Comparison of ENCODE assay signal across 9 cellular contexts in genomic region chr9:127121628-127122175, GRCh38. TPM values are rescaled to one million over a fixed set of nuclear protein-coding genes. Genes with fewer than 3 reads are reported as not detected.
DNase-seq lines count a peak whose midpoint lies in the region; ATAC-seq, FAIRE-seq and TF ChIP-seq lines count a peak whose summit lies in the region.
"Had no signal": no experiment of that assay in that cellular context is flagged by ENCODE, and none has a peak within 500 bp of the region (broad histone marks: within the 10 kb centered on the region; RNA-seq: fewer than 3 reads in every experiment).

No MANE protein-coding gene starts in this region.

- TF ChIP-seq POLR2A in GM12892 (IDR thresholded peaks at IDR 0.05; ENCODE audit: low read depth, low read length), result no peak

- H3K27ac ChIP-seq in layer of hippocampus (ENCODE audit: low read depth, low read length) (peak overlapping the region; percentile 91), subcutaneous abdominal adipose tissue (ENCODE audit: low read depth, low read length) (peak overlapping the region; percentile 98)

- H3K4me3 ChIP-seq in choroid plexus epithelial cell (ENCODE audit: low read depth, low read length) (peak overlapping the region; percentile 58), subcutaneous abdominal adipose tissue (ENCODE audit: low read depth in 1 of 5, low read length in 5 of 5) (peak overlapping the region; percentile 90 to 99 (median 96))
- H3K4me3 ChIP-seq: K562 had no signal

- DNase-seq in HFFc6 (peak; percentile 25), choroid plexus epithelial cell (ENCODE audit: low read depth) (no peak), SIG-M5 treated with dmso at 0.1 percent for 504 hours (lab: John Stamatoyannopoulos, UW; ENCODE audit: unreplicated experiment) (no peak), Ammon's horn (ENCODE audit: low spot score) (no peak), GM12892 (ENCODE audit: insufficient read length) (no peak)

- H3K4me1 ChIP-seq in subcutaneous abdominal adipose tissue (ENCODE audit: control insufficient read depth in 5 of 5, insufficient read depth in 5 of 5, low read length in 5 of 5), result peaks cover 14 to 69% (median 59%) of the 10 kb centered on the region in 5 donors

- H3K9me3 ChIP-seq in subcutaneous abdominal adipose tissue (ENCODE audit: control insufficient read depth in 5 of 5, low read length in 5 of 5), result no peaks in the 10 kb centered on the region

- no peak for ATAC-seq in HG03280 (IDR thresholded peaks at IDR 0.05; ENCODE audit: unreplicated experiment)

- peaks cover 0 to 30% (median 23%) of the 10 kb centered on the region in 5 donors for H3K36me3 ChIP-seq in subcutaneous abdominal adipose tissue (ENCODE audit: control insufficient read depth in 5 of 5, insufficient read depth in 5 of 5, low read length in 5 of 5)

- H3K9me3 Mint-ChIP-seq in HFFc6, result no peaks in the 10 kb centered on the region

- H3K4me1 Mint-ChIP-seq in HFFc6 (ENCODE audit: low read depth), result peaks cover 45% of the 10 kb centered on the region

- peak overlapping the region; percentile 80 for H3K27ac Mint-ChIP-seq in HFFc6

- H3K27me3 ChIP-seq in layer of hippocampus (ENCODE audit: control insufficient read depth, insufficient read depth, low read length), result no peaks in the 10 kb centered on the region
- H3K27me3 ChIP-seq in subcutaneous abdominal adipose tissue (ENCODE audit: control insufficient read depth in 5 of 5, insufficient read depth in 4 of 5, low read length in 5 of 5), result no peaks in the 10 kb centered on the region

- H3K36me3 Mint-ChIP-seq in HFFc6 (ENCODE audit: low read depth), result no peaks in the 10 kb centered on the region; the same call in 1 of the 2 replicates

- FAIRE-seq in GM12892 (lab: Jason Lieb, UNC), result no peak
- FAIRE-seq: K562 had no signal

- H3K27me3 Mint-ChIP-seq in HFFc6 (ENCODE audit: insufficient read depth), result no peaks in the 10 kb centered on the region; the same call in 1 of the 2 replicates

- peak overlapping the region; percentile 91 for H3K4me3 Mint-ChIP-seq in HFFc6

- peak overlapping the region; percentile 88 to 99 (median 96) for H3K9ac ChIP-seq in subcutaneous abdominal adipose tissue (ENCODE audit: low read length in 5 of 5)

- TF ChIP-seq CTCF in HFFc6 (IDR thresholded peaks at IDR 0.05) (no peak), choroid plexus epithelial cell (conservative IDR thresholded peaks at IDR 0.05; ENCODE audit: low read depth, low read length) (peak; percentile 17)

RNA-seq across cellular contexts. Expression of gene ANGPTL2, which starts 0.7 kb away (rescaled TPM):
- total RNA-seq in HFFc6 (2021; fragmentation: NEBNext Ultra II Directional; extraction: Animal tissue kit (Norgen Biotek cat#: 25700)), result 10 to 100 TPM; 15.0 to 20.9 (median 19.4) TPM
- polyA plus RNA-seq in GM12892 (2012; ENCODE audit: missing spikeins), result 0.11 TPM
- total RNA-seq: K562 had no signal
- polyA plus RNA-seq: K562 had no signal
